In genomic region chr9:97632992-97633858, GRCh38 we compare ENCODE assay signal across 8 cellular contexts. TPM values are rescaled to one million over a fixed set of nuclear protein-coding genes. Genes with fewer than 3 reads are reported as not detected.
A peak's percentile ranks its signal among the peaks of the same experiment; 100 is the strongest.
DNase-seq lines count a peak whose midpoint lies in the region; ATAC-seq and TF ChIP-seq lines count a peak whose summit lies in the region.

Gene NCBP1, plus strand, starts transcription at chr9:97633821. Its CDS starts 61 bp downstream, at chr9:97633882.
Gene TSTD2, minus strand, starts transcription at chr9:97633368. Its CDS starts 5,806 bp downstream, at chr9:97627562.

- no peaks in the 10 kb centered on the region for H3K27me3 Mint-ChIP-seq in type B pancreatic cell

- no peaks in the 10 kb centered on the region for H3K27me3 ChIP-seq in adipocyte (replicated peaks; ENCODE audit: control insufficient read depth, insufficient read depth, low read length)

- peak; percentile 96 for DNase-seq in NCI-H1436 (lab: John Stamatoyannopoulos, UW)
- DNase-seq in T follicular helper cell (ENCODE audit: low read depth), result peak; percentile 91
- DNase-seq in adipocyte (ENCODE audit: low read depth), result peak; percentile 99
- DNase-seq in cardiac septum (ENCODE audit: low spot score), result peak; percentile 98
- peak; percentile 97 for DNase-seq in pons (ENCODE audit: low spot score)
- DNase-seq in type B pancreatic cell (ENCODE audit: extremely low spot score, unreplicated experiment), result peak; percentile 96

- H3K4me1 Mint-ChIP-seq in type B pancreatic cell (ENCODE audit: unreplicated experiment), result peaks cover 35% of the 10 kb centered on the region

- H3K4me1 ChIP-seq in adipocyte (ENCODE audit: control insufficient read depth, insufficient read depth, low read length), result peaks cover 33% of the 10 kb centered on the region

- peak within 1 kb of the TSS; percentile 97 for H3K4me3 Mint-ChIP-seq in type B pancreatic cell

- peak within 1 kb of the TSS; percentile 99 for H3K27ac Mint-ChIP-seq in type B pancreatic cell

- H3K9me3 ChIP-seq in adipocyte (ENCODE audit: control insufficient read depth, low read length), result no peaks in the 10 kb centered on the region

- H3K36me3 Mint-ChIP-seq in type B pancreatic cell, result no peaks in the 10 kb centered on the region

- H3K9ac ChIP-seq in adipocyte (ENCODE audit: low read length), result peak within 1 kb of the TSS; percentile 96

- TF ChIP-seq CTCF in GM12875 (IDR thresholded peaks at IDR 0.05; ENCODE audit: borderline replicate concordance, insufficient read depth, low read depth, low read length), result no peak
- TF ChIP-seq CTCF in type B pancreatic cell (conservative IDR thresholded peaks at IDR 0.05), result no peak

- H3K4me3 ChIP-seq in GM12875 (ENCODE audit: low read depth, low read length) (peak within 1 kb of the TSS; percentile 95), adipocyte (ENCODE audit: low read length) (peak within 1 kb of the TSS; percentile 97)

- H3K36me3 ChIP-seq in adipocyte (ENCODE audit: control insufficient read depth, insufficient read depth, low read length, severe bottlenecking), result no peaks in the 10 kb centered on the region

- intact Hi-C loops in cardiac septum (cut with DNase I), result no loop called here

- peak; percentile 88 for ATAC-seq in HG02798 (IDR thresholded peaks at IDR 0.05; ENCODE audit: poor library complexity, unreplicated experiment)

- no peaks in the 10 kb centered on the region for H3K9me3 Mint-ChIP-seq in type B pancreatic cell

RNA-seq across cellular contexts. Expression of gene NCBP1, which starts in this region (rescaled TPM):
- total RNA-seq in cardiac septum (18.5 TPM), type B pancreatic cell (ENCODE audit: low replicate concordance) (41.8 and 44.4 TPM in 2 replicates)

RNA-seq across cellular contexts. Expression of gene TSTD2, which starts in this region (rescaled TPM):
- total RNA-seq in cardiac septum (20.8 TPM), type B pancreatic cell (ENCODE audit: low replicate concordance) (17.9 and 24.9 TPM in 2 replicates)

Comparison
In these comparisons a context has a peak if more than half of its experiments do, and no peak if none do; other contexts are left out.
1. Peak in every context shown above with its lines: DNase-seq, ATAC-seq and H3K4me3 ChIP-seq.